ENCODE assay signal across 15 cellular contexts in genomic region chr6:136639671-136640070, GRCh38.
DNase-seq lines count a peak whose midpoint lies in the region; ATAC-seq and TF ChIP-seq lines count a peak whose summit lies in the region.
"Had no signal": no experiment of that assay in that cellular context is flagged by ENCODE, and none has a peak within 500 bp of the region (broad histone marks: within the 10 kb centered on the region; RNA-seq: fewer than 3 reads in every experiment).

No MANE protein-coding gene starts in this region.

- H3K4me3 ChIP-seq in HUES48 (ENCODE audit: low read depth, low read length) (no peak overlapping the region), colonic mucosa (no peak overlapping the region)

- H3K9me3 ChIP-seq in HUES48 (ENCODE audit: control insufficient read depth, insufficient read depth, low read length) = no peaks in the 10 kb centered on the region
- H3K9me3 ChIP-seq in colonic mucosa = no peaks in the 10 kb centered on the region

- peak overlapping the region; percentile 9 for H3K27ac ChIP-seq in HUES48 (ENCODE audit: low read depth, low read length)
- H3K27ac ChIP-seq in colonic mucosa = no peak overlapping the region

- no peaks in the 10 kb centered on the region for H3K9me3 Mint-ChIP-seq in effector memory CD8-positive, alpha-beta T cell
- no peaks in the 10 kb centered on the region for H3K9me3 Mint-ChIP-seq in stimulated activated effector memory CD8-positive, alpha-beta T cell treated with anti-CD3 and anti-CD28 coated beads, Interleukin-12 subunit alpha, Interleukin-12 subunit beta, amount 100 ng/mL, for 72 hours
- H3K9me3 Mint-ChIP-seq: CD4-positive, alpha-beta T cell; HFFc6 had no signal

- H3K4me3 Mint-ChIP-seq in effector memory CD8-positive, alpha-beta T cell = no peak overlapping the region
- no peak overlapping the region for H3K4me3 Mint-ChIP-seq in stimulated activated effector memory CD8-positive, alpha-beta T cell treated with anti-CD3 and anti-CD28 coated beads, Interleukin-12 subunit alpha, Interleukin-12 subunit beta, amount 100 ng/mL, for 72 hours
- H3K4me3 Mint-ChIP-seq: B cell; CD4-positive, alpha-beta T cell; HFFc6 had no signal

- H3K27me3 ChIP-seq in HUES48 (ENCODE audit: control insufficient read depth, insufficient read depth, low read length) = no peaks in the 10 kb centered on the region
- no peaks in the 10 kb centered on the region for H3K27me3 ChIP-seq in colonic mucosa

- peak; percentile 31 for ATAC-seq in effector memory CD8-positive, alpha-beta T cell (replicated peaks)
- ATAC-seq in stimulated activated effector memory CD8-positive, alpha-beta T cell treated with anti-CD3 and anti-CD28 coated beads, Interleukin-12 subunit alpha, Interleukin-12 subunit beta, amount 100 ng/mL, for 72 hours = peak; percentile 24
- ATAC-seq: HepG2 had no signal

- no peak overlapping the region for H3K9ac ChIP-seq in HUES48 (ENCODE audit: low read depth, low read length)
- no peak overlapping the region for H3K9ac ChIP-seq in colonic mucosa (ENCODE audit: low read depth in 2 of 2, low read length in 2 of 2)

- DNase-seq in effector memory CD8-positive, alpha-beta T cell = no peak
- DNase-seq in left kidney (ENCODE audit: low read depth, low spot score) (peak; percentile 14), SKM-1 treated with dmso at 0.1 percent for 144 hours (lab: John Stamatoyannopoulos, UW; ENCODE audit: unreplicated experiment) (no peak), NCI-H2107 (lab: John Stamatoyannopoulos, UW) (no peak), colonic mucosa (no peak)
- no peak for DNase-seq in stimulated activated effector memory CD8-positive, alpha-beta T cell treated with anti-CD3 and anti-CD28 coated beads, Interleukin-12 subunit alpha, Interleukin-12 subunit beta, amount 100 ng/mL, for 72 hours (ENCODE audit: low spot score in 2 of 2)
- DNase-seq: C1 segment of cervical spinal cord; Calu3; CD4-positive, alpha-beta T cell; DMS 273 treated with DMSO at 0.1 percent for 48 hours; HCEC 1CT; HFFc6 had no signal

- no peaks in the 10 kb centered on the region for H3K27me3 Mint-ChIP-seq in effector memory CD8-positive, alpha-beta T cell
- H3K27me3 Mint-ChIP-seq: B cell; CD4-positive, alpha-beta T cell had no signal

- H3K4me1 Mint-ChIP-seq in effector memory CD8-positive, alpha-beta T cell (ENCODE audit: low read depth in 2 of 2) = no peaks in the 10 kb centered on the region
- H3K4me1 Mint-ChIP-seq in stimulated activated effector memory CD8-positive, alpha-beta T cell treated with anti-CD3 and anti-CD28 coated beads, Interleukin-12 subunit alpha, Interleukin-12 subunit beta, amount 100 ng/mL, for 72 hours = peaks cover 5% of the 10 kb centered on the region

- intact Hi-C loops in colonic mucosa (cut with DNase I) = no loop called here

- no peaks in the 10 kb centered on the region for H3K36me3 ChIP-seq in HUES48 (ENCODE audit: control insufficient read depth, insufficient read depth, low read length)
- peaks cover 4% of the 10 kb centered on the region for H3K36me3 ChIP-seq in colonic mucosa

- peak overlapping the region in 1 of 2 donors; percentile 62 for H3K27ac Mint-ChIP-seq in effector memory CD8-positive, alpha-beta T cell
- no peak overlapping the region for H3K27ac Mint-ChIP-seq in stimulated activated effector memory CD8-positive, alpha-beta T cell treated with anti-CD3 and anti-CD28 coated beads, Interleukin-12 subunit alpha, Interleukin-12 subunit beta, amount 100 ng/mL, for 72 hours
- H3K27ac Mint-ChIP-seq: B cell; CD4-positive, alpha-beta T cell had no signal

- H3K36me3 Mint-ChIP-seq in effector memory CD8-positive, alpha-beta T cell (ENCODE audit: insufficient read depth) = peaks cover 30% of the 10 kb centered on the region
- H3K36me3 Mint-ChIP-seq in stimulated activated effector memory CD8-positive, alpha-beta T cell treated with anti-CD3 and anti-CD28 coated beads, Interleukin-12 subunit alpha, Interleukin-12 subunit beta, amount 100 ng/mL, for 72 hours = peaks cover 28% of the 10 kb centered on the region

- TF ChIP-seq CTCF in colonic mucosa (IDR thresholded peaks at IDR 0.05) = no peak

- H3K4me1 ChIP-seq in HUES48 (ENCODE audit: control insufficient read depth, insufficient read depth, low read length) (peaks cover 14% of the 10 kb centered on the region; the same call in 1 of the 2 replicates), colonic mucosa (no peaks in the 10 kb centered on the region)
